In genomic region chr3:114519415-114519814, GRCh38 we compare ENCODE assay signal across 10 cellular contexts.
DNase-seq lines count a peak whose midpoint lies in the region; ATAC-seq and TF ChIP-seq lines count a peak whose summit lies in the region.
"Had no signal": no experiment of that assay in that cellular context is flagged by ENCODE, and none has a peak within 500 bp of the region (broad histone marks: within the 10 kb centered on the region; RNA-seq: fewer than 3 reads in every experiment).

No MANE protein-coding gene starts in this region.

- no peak for DNase-seq in activated CD4-positive, CD25-positive, alpha-beta regulatory T cell treated with anti-CD3 and anti-CD28 coated beads, Interleukin-2, amount 50 U/mL, for 72 hours
- DNase-seq in effector memory CD8-positive, alpha-beta T cell, result no peak
- DNase-seq in LoVo (ENCODE audit: low spot score) (no peak), GM19240 (ENCODE audit: insufficient read length, low spot score) (no peak), KG1 (lab: John Stamatoyannopoulos, UW) (no peak)

- H3K27me3 Mint-ChIP-seq in effector memory CD8-positive, alpha-beta T cell, result no peaks in the 10 kb centered on the region

- H3F3A ChIP-seq in neural cell (ENCODE audit: insufficient read depth, low read length, poor library complexity, severe bottlenecking), result no peaks in the 10 kb centered on the region

- peak; percentile 90 for TF ChIP-seq EP300 in neural cell (conservative IDR thresholded peaks at IDR 0.05; ENCODE audit: poor library complexity, severe bottlenecking)

- H3K4me3 Mint-ChIP-seq in effector memory CD8-positive, alpha-beta T cell, result no peak overlapping the region
- H3K4me3 Mint-ChIP-seq: nephron had no signal

- H3K9me3 Mint-ChIP-seq in effector memory CD8-positive, alpha-beta T cell, result no peaks in the 10 kb centered on the region
- H3K9me3 Mint-ChIP-seq: nephron had no signal

- peak overlapping the region; percentile 26 for H3K27ac ChIP-seq in neural cell (ENCODE audit: low read length)

- H3K9me3 ChIP-seq in neural cell (ENCODE audit: low read length), result no peaks in the 10 kb centered on the region
- H3K9me3 ChIP-seq: Caco-2 had no signal

- H3K9ac ChIP-seq in neural cell (ENCODE audit: low read length), result peak overlapping the region; percentile 14

- H4K20me1 ChIP-seq in neural cell (ENCODE audit: insufficient read depth), result no peaks in the 10 kb centered on the region

- H3K36me3 Mint-ChIP-seq in effector memory CD8-positive, alpha-beta T cell (ENCODE audit: insufficient read depth), result no peaks in the 10 kb centered on the region

- H3K79me2 ChIP-seq in neural cell (replicated peaks; ENCODE audit: insufficient read depth, low read length), result no peaks in the 10 kb centered on the region

- TF ChIP-seq RAD21 in neural cell (conservative IDR thresholded peaks at IDR 0.05), result peak; percentile 64

- TF ChIP-seq CTCF in neural cell (IDR thresholded peaks at IDR 0.05; ENCODE audit: poor library complexity, severe bottlenecking), result peak; percentile 57

- no peaks in the 10 kb centered on the region for H3K9me2 ChIP-seq in neural cell (ENCODE audit: insufficient read depth, low read length)

- H2AFZ ChIP-seq in neural cell (ENCODE audit: low read depth, low read length), result no peak overlapping the region

- no peaks in the 10 kb centered on the region for H3K4me1 Mint-ChIP-seq in effector memory CD8-positive, alpha-beta T cell (ENCODE audit: low read depth in 2 of 2)
- H3K4me1 Mint-ChIP-seq: nephron had no signal

- no peaks in the 10 kb centered on the region for H3K36me3 ChIP-seq in neural cell (ENCODE audit: insufficient read depth, low read length)

- peak; percentile 51 to 60 for ATAC-seq in activated CD4-positive, CD25-positive, alpha-beta regulatory T cell treated with anti-CD3 and anti-CD28 coated beads, Interleukin-2, amount 50 U/mL, for 24 hours
- ATAC-seq in HG03457 (IDR thresholded peaks at IDR 0.05; ENCODE audit: unreplicated experiment), result peak; percentile 87
- peak; percentile 74 for ATAC-seq in effector memory CD8-positive, alpha-beta T cell (replicated peaks)

- no peak overlapping the region for H3K4me2 ChIP-seq in neural cell (ENCODE audit: low read length)

- no peak overlapping the region for H3K27ac Mint-ChIP-seq in effector memory CD8-positive, alpha-beta T cell
- H3K27ac Mint-ChIP-seq: nephron had no signal

- H3K27me3 ChIP-seq in neural cell (ENCODE audit: insufficient read depth, low read depth, low read length), result no peaks in the 10 kb centered on the region

- peak overlapping the region; percentile 40 for H3K4me3 ChIP-seq in neural cell (ENCODE audit: low read length)

TF ChIP-seq in neural cell, 6 proteins besides CTCF, POLR2A, EP300 and RAD21:
- no peak for TF ChIP-seq EZH2 (IDR thresholded peaks at IDR 0.05; ENCODE audit: borderline replicate concordance, insufficient read depth, low read length, poor library complexity, severe bottlenecking)
- TF ChIP-seq SMC3 (conservative IDR thresholded peaks at IDR 0.05; ENCODE audit: poor library complexity), result peak; percentile 65
- TF ChIP-seq POLR2AphosphoS5 (IDR thresholded peaks at IDR 0.05), result peak; percentile 19
- TF ChIP-seq, protein P1, sequence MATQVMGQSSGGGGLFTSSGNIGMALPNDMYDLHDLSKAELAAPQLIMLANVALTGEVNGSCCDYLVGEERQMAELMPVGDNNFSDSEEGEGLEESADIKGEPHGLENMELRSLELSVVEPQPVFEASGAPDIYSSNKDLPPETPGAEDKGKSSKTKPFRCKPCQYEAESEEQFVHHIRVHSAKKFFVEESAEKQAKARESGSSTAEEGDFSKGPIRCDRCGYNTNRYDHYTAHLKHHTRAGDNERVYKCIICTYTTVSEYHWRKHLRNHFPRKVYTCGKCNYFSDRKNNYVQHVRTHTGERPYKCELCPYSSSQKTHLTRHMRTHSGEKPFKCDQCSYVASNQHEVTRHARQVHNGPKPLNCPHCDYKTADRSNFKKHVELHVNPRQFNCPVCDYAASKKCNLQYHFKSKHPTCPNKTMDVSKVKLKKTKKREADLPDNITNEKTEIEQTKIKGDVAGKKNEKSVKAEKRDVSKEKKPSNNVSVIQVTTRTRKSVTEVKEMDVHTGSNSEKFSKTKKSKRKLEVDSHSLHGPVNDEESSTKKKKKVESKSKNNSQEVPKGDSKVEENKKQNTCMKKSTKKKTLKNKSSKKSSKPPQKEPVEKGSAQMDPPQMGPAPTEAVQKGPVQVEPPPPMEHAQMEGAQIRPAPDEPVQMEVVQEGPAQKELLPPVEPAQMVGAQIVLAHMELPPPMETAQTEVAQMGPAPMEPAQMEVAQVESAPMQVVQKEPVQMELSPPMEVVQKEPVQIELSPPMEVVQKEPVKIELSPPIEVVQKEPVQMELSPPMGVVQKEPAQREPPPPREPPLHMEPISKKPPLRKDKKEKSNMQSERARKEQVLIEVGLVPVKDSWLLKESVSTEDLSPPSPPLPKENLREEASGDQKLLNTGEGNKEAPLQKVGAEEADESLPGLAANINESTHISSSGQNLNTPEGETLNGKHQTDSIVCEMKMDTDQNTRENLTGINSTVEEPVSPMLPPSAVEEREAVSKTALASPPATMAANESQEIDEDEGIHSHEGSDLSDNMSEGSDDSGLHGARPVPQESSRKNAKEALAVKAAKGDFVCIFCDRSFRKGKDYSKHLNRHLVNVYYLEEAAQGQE (IDR thresholded peaks at IDR 0.05; ENCODE audit: borderline replicate concordance), result peak; percentile 35
- TF ChIP-seq MXI1 (conservative IDR thresholded peaks at IDR 0.05; ENCODE audit: poor library complexity, severe bottlenecking), result peak; percentile 62
